Comparison of ENCODE assay signal across 22 cellular contexts in genomic region chr1:27021347-27022031, GRCh38. TPM values are rescaled to one million over a fixed set of nuclear protein-coding genes. Genes with fewer than 3 reads are reported as not detected.
DNase-seq lines count a peak whose midpoint lies in the region; ATAC-seq and TF ChIP-seq lines count a peak whose summit lies in the region.
"Had no signal": no experiment of that assay in that cellular context is flagged by ENCODE, and none has a peak within 500 bp of the region (broad histone marks: within the 10 kb centered on the region; RNA-seq: fewer than 3 reads in every experiment).

No MANE protein-coding gene starts in this region.

- peak overlapping the region; percentile 67 for H2AFZ ChIP-seq in osteoblast (ENCODE audit: low read length)

- no peaks in the 10 kb centered on the region for H3K27me3 ChIP-seq in osteoblast (ENCODE audit: insufficient read depth, low read length)
- H3K27me3 ChIP-seq: esophagus muscularis mucosa, heart right ventricle, SJSA1 had no signal

- H3K4me1 Mint-ChIP-seq in T-helper 17 cell, result peaks cover 5% of the 10 kb centered on the region
- H3K4me1 Mint-ChIP-seq: B cell, memory B cell had no signal

- H3K27ac ChIP-seq in osteoblast (ENCODE audit: low read depth, low read length), result peak overlapping the region; percentile 29
- H3K27ac ChIP-seq: 22Rv1, esophagus muscularis mucosa, heart right ventricle, SJSA1 had no signal

- peaks cover 10% of the 10 kb centered on the region for H3K4me1 ChIP-seq in osteoblast (ENCODE audit: insufficient read depth, low read length)
- H3K4me1 ChIP-seq: SJSA1 had no signal

- DNase-seq in DMS153 (lab: John Stamatoyannopoulos, UW), result peak; percentile 86
- no peak for DNase-seq in DMS153 treated with DMSO at 0.1 percent for 48 hours (lab: John Stamatoyannopoulos, UW; ENCODE audit: unreplicated experiment)
- no peak for DNase-seq in T-helper 17 cell
- peak; percentile 52 for DNase-seq in fibroblast of villous mesenchyme (ENCODE audit: low read depth)
- peak; percentile 88 for DNase-seq in osteoblast (ENCODE audit: insufficient read length, low spot score, missing footprints)
- DNase-seq: activated CD4-positive, CD25-positive, alpha-beta regulatory T cell treated with anti-CD3 and anti-CD28 coated beads, Interleukin-2, amount 50 U/mL, for 72 hours; Calu3; GDM1; heart right ventricle; NCI-H2029 treated with DMSO at 0.1 percent for 48 hours; NCI-H510A treated with DMSO at 0.1 percent for 48 hours; PC-3; stimulated activated CD4-positive, alpha-beta T cell treated with anti-CD3 and anti-CD28 coated beads, Interleukin-12 subunit alpha, Interleukin-12 subunit beta, amount 100 ng/mL, for 4 hours had no signal

- H3K79me2 ChIP-seq in osteoblast (ENCODE audit: insufficient read depth, low read length), result no peaks in the 10 kb centered on the region

- H3K27me3 Mint-ChIP-seq in T-helper 17 cell, result peaks cover 19% of the 10 kb centered on the region
- H3K27me3 Mint-ChIP-seq: B cell had no signal

- TF ChIP-seq CTCF in fibroblast of villous mesenchyme (IDR thresholded peaks at IDR 0.05; ENCODE audit: insufficient read depth, low read depth, low read length) (no peak), osteoblast (IDR thresholded peaks at IDR 0.05; ENCODE audit: extremely low read depth, low read depth, low read length) (no peak)

- H3K4me2 ChIP-seq in osteoblast (ENCODE audit: insufficient read depth, low read length), result peak overlapping the region; percentile 44

- H3K36me3 Mint-ChIP-seq in T-helper 17 cell (ENCODE audit: low read depth), result no peaks in the 10 kb centered on the region
- H3K36me3 Mint-ChIP-seq: memory B cell had no signal

- peak overlapping the region; percentile 67 for H3K27ac Mint-ChIP-seq in T-helper 17 cell
- H3K27ac Mint-ChIP-seq: B cell; memory B cell; T-helper 2 cell treated with Interferon-gamma antibody and Interleukin-4, amounts not matched to agents 5 μg/mL and 100 μg/mL, for 36 hours had no signal

- no peaks in the 10 kb centered on the region for H3K36me3 ChIP-seq in osteoblast (ENCODE audit: insufficient read depth, low read length)
- H3K36me3 ChIP-seq: esophagus muscularis mucosa, heart right ventricle, SJSA1 had no signal

- H3K4me3 ChIP-seq in fibroblast of villous mesenchyme (ENCODE audit: low read depth, low read length), result no peak overlapping the region
- H3K4me3 ChIP-seq in osteoblast (ENCODE audit: insufficient read depth, low read length), result peak overlapping the region; percentile 11
- H3K4me3 ChIP-seq: esophagus muscularis mucosa, heart right ventricle, SJSA1 had no signal

- H3K9me3 ChIP-seq in T-helper 17 cell (ENCODE audit: control insufficient read depth, low read length, poor library complexity, severe bottlenecking) (no peaks in the 10 kb centered on the region), osteoblast (ENCODE audit: low read depth, low read length) (no peaks in the 10 kb centered on the region)
- H3K9me3 ChIP-seq: esophagus muscularis mucosa, heart right ventricle, SJSA1 had no signal

- ATAC-seq in T-helper 17 cell (no peak), HG03280 (IDR thresholded peaks at IDR 0.05; ENCODE audit: unreplicated experiment) (no peak), HG03135 (IDR thresholded peaks at IDR 0.05; ENCODE audit: unreplicated experiment) (no peak), GM21576 (IDR thresholded peaks at IDR 0.05; ENCODE audit: unreplicated experiment) (no peak)
- ATAC-seq: PC-3 had no signal

- H3K4me3 Mint-ChIP-seq in T-helper 17 cell, result no peak overlapping the region
- H3K4me3 Mint-ChIP-seq: B cell; memory B cell; T-helper 2 cell treated with Interferon-gamma antibody and Interleukin-4, amounts not matched to agents 5 μg/mL and 100 μg/mL, for 36 hours had no signal

- H4K20me1 ChIP-seq in osteoblast (ENCODE audit: insufficient read depth, low read length), result no peaks in the 10 kb centered on the region

RNA-seq across cellular contexts. Expression of gene TENT5B, which starts 8.8 kb away (rescaled TPM):
- total RNA-seq in T-helper 17 cell (not detected), fibroblast of villous mesenchyme (9.7 and 15.5 TPM in 2 replicates), osteoblast (10.0 and 11.2 TPM in 2 replicates)

RNA-seq across cellular contexts. Expression of gene TRNP1, which starts 28.0 kb away (rescaled TPM):
- total RNA-seq in T-helper 17 cell, result under 1 TPM in 1 of 2 donors, not detected in 1; 0.22 TPM
- total RNA-seq in fibroblast of villous mesenchyme, result 13.2 and 27.6 TPM in 2 replicates
- 6.5 TPM in 2 replicates for total RNA-seq in osteoblast

Comparison
In these comparisons a context has a peak if more than half of its experiments do, and no peak if none do; other contexts are left out.
1. DNase-seq: peak in DMS153 (single experiment), fibroblast of villous mesenchyme (single experiment) and osteoblast (single experiment); none in DMS153 treated with DMSO at 0.1 percent for 48 hours (single experiment) and T-helper 17 cell (0 of 3).